Comparison of ENCODE assay signal across 8 cellular contexts in genomic region chr13:25232937-25233515, GRCh38. TPM values are rescaled to one million over a fixed set of nuclear protein-coding genes. Genes with fewer than 3 reads are reported as not detected.
DNase-seq lines count a peak whose midpoint lies in the region; ATAC-seq and TF ChIP-seq lines count a peak whose summit lies in the region.

No MANE protein-coding gene starts in this region.

- DNase-seq in NCI-H2171 treated with DMSO at 0.1 percent for 48 hours (lab: John Stamatoyannopoulos, UW) (peak; percentile 19), NCI-H2171 (lab: John Stamatoyannopoulos, UW) (no peak), SK-MEL-5 (ENCODE audit: low read depth, low spot score) (peak; percentile 70), foreskin fibroblast (peak in 1 of 2 donors; percentile 46), smooth muscle cell (lab: John Stamatoyannopoulos, UW; ENCODE audit: unreplicated experiment) (no peak)
- DNase-seq in activated CD4-positive, alpha-beta memory T cell treated with anti-CD3 and anti-CD28 coated beads, Interleukin-2, amount 10 ng/mL, durations not matched to agents 7 days and 5 days, result no peak

- no peaks in the 10 kb centered on the region for H4K20me1 ChIP-seq in smooth muscle cell (ENCODE audit: low read depth)

- in situ Hi-C loops in SK-MEL-5 (cut with HindIII; ENCODE audit: low pct_unique_long_range_greater_than_20kb, low sequenced_read_pairs), result no loop called here

- H3K36me3 Mint-ChIP-seq in IgD-negative memory B cell, result peaks cover 2% of the 10 kb centered on the region
- no peaks in the 10 kb centered on the region for H3K36me3 Mint-ChIP-seq in activated CD4-positive, alpha-beta memory T cell treated with anti-CD3 and anti-CD28 coated beads, Interleukin-2, amount 10 ng/mL, durations not matched to agents 7 days and 5 days (ENCODE audit: low read depth)

- no peak for ATAC-seq in HG02642 (IDR thresholded peaks at IDR 0.05; ENCODE audit: poor library complexity, unreplicated experiment)

- H3K27me3 Mint-ChIP-seq in IgD-negative memory B cell, result peaks cover 8% of the 10 kb centered on the region
- H3K27me3 Mint-ChIP-seq in activated CD4-positive, alpha-beta memory T cell treated with anti-CD3 and anti-CD28 coated beads, Interleukin-2, amount 10 ng/mL, durations not matched to agents 7 days and 5 days, result peaks cover 9% of the 10 kb centered on the region

- H3K9me3 Mint-ChIP-seq in IgD-negative memory B cell, result no peaks in the 10 kb centered on the region
- no peaks in the 10 kb centered on the region for H3K9me3 Mint-ChIP-seq in activated CD4-positive, alpha-beta memory T cell treated with anti-CD3 and anti-CD28 coated beads, Interleukin-2, amount 10 ng/mL, durations not matched to agents 7 days and 5 days

- TF ChIP-seq CTCF in foreskin fibroblast (IDR thresholded peaks at IDR 0.05; ENCODE audit: low read depth, low read length) (peak; percentile 33), smooth muscle cell (IDR thresholded peaks at IDR 0.05; ENCODE audit: borderline replicate concordance, insufficient read depth, poor library complexity, severe bottlenecking) (peak; percentile 58)

- no peak overlapping the region for H2AFZ ChIP-seq in smooth muscle cell (ENCODE audit: low read depth)

- no peak overlapping the region for H3K9ac ChIP-seq in smooth muscle cell (ENCODE audit: low read depth)

- no peaks in the 10 kb centered on the region for H3K79me2 ChIP-seq in smooth muscle cell (ENCODE audit: low read depth)

- POLR2A ChIA-PET in activated CD4-positive, alpha-beta memory T cell treated with anti-CD3 and anti-CD28 coated beads, Interleukin-2, amount 10 ng/mL, durations not matched to agents 7 days and 5 days (lab: Charles Lee), result no interaction called here

- H3K36me3 ChIP-seq in smooth muscle cell (ENCODE audit: low read depth), result no peaks in the 10 kb centered on the region

- no peaks in the 10 kb centered on the region for H3K9me3 ChIP-seq in smooth muscle cell (replicated peaks; ENCODE audit: low read depth)

- H3K4me3 ChIP-seq in foreskin fibroblast (ENCODE audit: low read depth in 1 of 2, low read length in 2 of 2) (no peak overlapping the region), smooth muscle cell (no peak overlapping the region)

- H3K4me1 Mint-ChIP-seq in IgD-negative memory B cell, result peaks cover 5 to 23% (median 14%) of the 10 kb centered on the region in 3 donors
- no peaks in the 10 kb centered on the region for H3K4me1 Mint-ChIP-seq in activated CD4-positive, alpha-beta memory T cell treated with anti-CD3 and anti-CD28 coated beads, Interleukin-2, amount 10 ng/mL, durations not matched to agents 7 days and 5 days

- H3K4me2 ChIP-seq in smooth muscle cell, result no peak overlapping the region

- H3K4me1 ChIP-seq in smooth muscle cell (ENCODE audit: low read depth), result no peaks in the 10 kb centered on the region

- H3K27me3 ChIP-seq in smooth muscle cell (ENCODE audit: low read depth), result no peaks in the 10 kb centered on the region

- no peaks in the 10 kb centered on the region for H3F3A ChIP-seq in smooth muscle cell (ENCODE audit: low read depth)

- CTCF ChIA-PET in activated CD4-positive, alpha-beta memory T cell treated with anti-CD3 and anti-CD28 coated beads, Interleukin-2, amount 10 ng/mL, durations not matched to agents 7 days and 5 days (lab: Charles Lee), result interaction anchor here (1.8 kb wide), 1 partner anchor 142 kb away, joined by 5 read pairs; no protein-coding TSS in a partner anchor

- 76% methylated on average over 2 of the region's 2 CpGs for WGBS in smooth muscle cell (ENCODE audit: low lambda C conversion rate)

- H3K27ac ChIP-seq in smooth muscle cell (ENCODE audit: low read depth), result no peak overlapping the region

- H3K4me3 Mint-ChIP-seq in IgD-negative memory B cell, result no peak overlapping the region
- no peak overlapping the region for H3K4me3 Mint-ChIP-seq in activated CD4-positive, alpha-beta memory T cell treated with anti-CD3 and anti-CD28 coated beads, Interleukin-2, amount 10 ng/mL, durations not matched to agents 7 days and 5 days

- H3K27ac Mint-ChIP-seq in IgD-negative memory B cell, result peak overlapping the region in 2 of 3 donors; percentile 5 to 50
- no peak overlapping the region for H3K27ac Mint-ChIP-seq in activated CD4-positive, alpha-beta memory T cell treated with anti-CD3 and anti-CD28 coated beads, Interleukin-2, amount 10 ng/mL, durations not matched to agents 7 days and 5 days

RNA-seq across cellular contexts. Expression of gene MTMR6, which starts 54.3 kb away (rescaled TPM):
- polyA plus RNA-seq in IgD-negative memory B cell (10.0 TPM), smooth muscle cell (15.1 and 17.2 TPM in 2 replicates)
- total RNA-seq in SK-MEL-5 (2014; rRNA removed; shearing (Covaris generic)), result 26.6 and 28.4 TPM in 2 replicates
- 18.8 and 26.9 TPM in 2 replicates for polyA plus RNA-seq in SK-MEL-5 (2015; cell fraction: cytosol; rRNA removed)
- 14.9 and 15.2 TPM in 2 replicates for polyA plus RNA-seq in SK-MEL-5 (2015; cell fraction: nucleus; rRNA removed)
- 34.7 and 35.4 TPM in 2 replicates for total RNA-seq in smooth muscle cell
- 10 to 100 TPM; 24.8 to 25.3 TPM for total RNA-seq in activated CD4-positive, alpha-beta memory T cell treated with anti-CD3 and anti-CD28 coated beads, Interleukin-2, amount 10 ng/mL, durations not matched to agents 7 days and 5 days

Comparison
In these comparisons a context has a peak if more than half of its experiments do, and no peak if none do; other contexts are left out.
1. DNase-seq: peak in NCI-H2171 treated with DMSO at 0.1 percent for 48 hours (single experiment) and SK-MEL-5 (single experiment); none in NCI-H2171 (single experiment), smooth muscle cell (single experiment) and activated CD4-positive, alpha-beta memory T cell treated with anti-CD3 and anti-CD28 coated beads, Interleukin-2, amount 10 ng/mL, durations not matched to agents 7 days and 5 days (single experiment).